ENCODE assay signal across 7 cellular contexts in genomic region chr13:43785681-43786471, GRCh38. TPM values are rescaled to one million over a fixed set of nuclear protein-coding genes. Genes with fewer than 3 reads are reported as not detected.
A peak's percentile ranks its signal among the peaks of the same experiment; 100 is the strongest.
DNase-seq lines count a peak whose midpoint lies in the region; ATAC-seq and TF ChIP-seq lines count a peak whose summit lies in the region.

No MANE protein-coding gene starts in this region.

- TF ChIP-seq CTCF in GM10248 (IDR thresholded peaks at IDR 0.05; ENCODE audit: control extremely low read depth, extremely low read depth, low read depth, missing control alignments) (no peak), esophagus squamous epithelium (IDR thresholded peaks at IDR 0.05) (no peak), mesothelial cell of epicardium (IDR thresholded peaks at IDR 0.05; ENCODE audit: unreplicated experiment) (no peak), testis (IDR thresholded peaks at IDR 0.05) (no peak)

- no peaks in the 10 kb centered on the region for H3K27me3 ChIP-seq in MG63
- peaks cover 0 to 48% (median 0%) of the 10 kb centered on the region in 4 donors for H3K27me3 ChIP-seq in esophagus squamous epithelium
- H3K27me3 ChIP-seq in testis: no peaks in the 10 kb centered on the region

- 0 to 3% methylated on average over 6 to 30 of the region's 75 CpGs for WGBS in esophagus squamous epithelium, 2 donors
- 0 to 1% methylated on average over 38 to 75 of the region's 75 CpGs for WGBS in testis, 2 donors

- ATAC-seq in HG03097 (IDR thresholded peaks at IDR 0.05; ENCODE audit: low FRiP score, unreplicated experiment): no peak

- POLR2A ChIA-PET in GM10248 (lab: Yijun Ruan, JAX): no interaction called here

- peak; percentile 29 for DNase-seq in GM10248 (ENCODE audit: extremely low spot score)
- peak; percentile 82 for DNase-seq in MG63
- peak; percentile 19 to 21 for DNase-seq in activated CD4-positive, alpha-beta T cell treated with anti-CD3 and anti-CD28 coated beads, Interleukin-2, amount 50 U/mL, for 48 hours
- DNase-seq in esophagus squamous epithelium (lab: John Stamatoyannopoulos, UW): no peak
- peak; percentile 54 to 70 for DNase-seq in mesothelial cell of epicardium (ENCODE audit: low spot score in 2 of 2, unreplicated experiment in 2 of 2)
- peak; percentile 93 for DNase-seq in testis

- H3K27ac Mint-ChIP-seq in mesothelial cell of epicardium: peak overlapping the region; percentile 58

- TF ChIP-seq POLR2A in esophagus squamous epithelium (IDR thresholded peaks at IDR 0.05): no peak
- TF ChIP-seq POLR2A in testis (IDR thresholded peaks at IDR 0.05): no peak

- no peaks in the 10 kb centered on the region for H3K9me3 Mint-ChIP-seq in mesothelial cell of epicardium

- H3K4me1 ChIP-seq in esophagus squamous epithelium (peaks cover 5 to 32% (median 11%) of the 10 kb centered on the region in 3 donors), testis (no peaks in the 10 kb centered on the region)

- H3K4me3 ChIP-seq in MG63 (peak overlapping the region; percentile 62), esophagus squamous epithelium (peak overlapping the region; percentile 38 to 74 (median 60)), testis (peak overlapping the region; percentile 57 to 70)

- H3K36me3 Mint-ChIP-seq in mesothelial cell of epicardium: no peaks in the 10 kb centered on the region

- H3K4me1 Mint-ChIP-seq in mesothelial cell of epicardium: peaks cover 16% of the 10 kb centered on the region

- CTCF ChIA-PET in GM10248 (lab: Yijun Ruan, JAX): interaction anchor here (0.8 to 1.6 kb wide), 4 partner anchors 10 to 17 kb away, joined by 3 to 4 read pairs (median 4); no protein-coding TSS in a partner anchor

- H3K27ac ChIP-seq in esophagus squamous epithelium (peak overlapping the region in 3 of 4 donors; percentile 59 to 69 (median 65)), testis (peak overlapping the region; percentile 36 to 69)

- H3K36me3 ChIP-seq in MG63 (no peaks in the 10 kb centered on the region), esophagus squamous epithelium (no peaks in the 10 kb centered on the region), testis (ENCODE audit: low read depth, missing control alignments) (no peaks in the 10 kb centered on the region)

- H3K27me3 Mint-ChIP-seq in mesothelial cell of epicardium (ENCODE audit: low read depth): peaks cover 20% of the 10 kb centered on the region

- H3K9me3 ChIP-seq in MG63: no peaks in the 10 kb centered on the region
- no peaks in the 10 kb centered on the region for H3K9me3 ChIP-seq in esophagus squamous epithelium
- no peaks in the 10 kb centered on the region for H3K9me3 ChIP-seq in testis

- H3K4me3 Mint-ChIP-seq in mesothelial cell of epicardium: peak overlapping the region; percentile 83

- intact Hi-C loops in esophagus squamous epithelium (cut with DNase I): no loop called here
- intact Hi-C loops in testis (cut with DNase I; ENCODE audit: low total_unique reads): no loop called here

RNA-seq across cellular contexts. Expression of gene ENOX1, which starts 0.9 kb away (rescaled TPM):
- total RNA-seq in MG63 (2014; rRNA removed; shearing (Covaris generic); ENCODE audit: low replicate concordance): 1.5 and 2.4 TPM in 2 replicates
- total RNA-seq in esophagus squamous epithelium: under 1 TPM in 2 of 4 donors, not detected in 2; 0.48 to 0.76 TPM
- total RNA-seq in mesothelial cell of epicardium: 2.5 to 3.0 TPM (median 3.0 TPM) in 3 replicates
- 10 to 100 TPM; 11.0 to 11.5 TPM for total RNA-seq in testis
- polyA plus RNA-seq in testis (ENCODE audit: insufficient read depth, low read depth, low replicate concordance): 14.2 TPM
